ENCODE assay signal across 1 cellular context in the genomic region with DNA sequence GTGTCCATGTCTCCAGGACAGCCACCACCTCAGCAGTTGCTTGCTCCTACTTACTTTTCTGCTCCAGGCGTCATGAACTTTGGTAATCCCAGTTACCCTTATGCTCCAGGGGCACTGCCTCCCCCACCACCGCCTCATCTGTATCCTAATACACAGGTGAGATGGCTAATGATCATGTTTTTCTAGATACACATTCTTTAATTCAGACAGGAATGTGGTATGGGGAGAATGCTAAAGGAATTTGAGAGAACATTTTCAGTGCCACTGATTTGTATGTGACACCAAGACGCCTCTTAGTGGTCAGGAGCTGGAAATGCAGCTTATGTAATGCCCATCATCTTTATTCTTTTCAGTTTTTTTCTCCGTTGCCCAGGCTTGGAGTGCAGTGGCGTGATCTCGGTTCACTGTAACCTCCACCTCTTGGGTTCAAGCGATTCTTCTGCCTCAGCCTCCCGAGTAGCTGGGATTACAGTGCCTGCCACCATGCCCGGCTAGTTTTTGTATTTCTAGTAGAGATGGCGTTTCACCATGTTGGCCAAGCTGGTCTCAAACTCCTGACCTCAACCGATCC.
TF ChIP-seq lines count a peak whose summit lies in the region.

No MANE protein-coding gene starts in this region.

TF ChIP-seq in WTC11, 78 proteins besides CTCF, POLR2A, EP300 and RAD21 (continued from another document):
- TF ChIP-seq, protein P1, sequence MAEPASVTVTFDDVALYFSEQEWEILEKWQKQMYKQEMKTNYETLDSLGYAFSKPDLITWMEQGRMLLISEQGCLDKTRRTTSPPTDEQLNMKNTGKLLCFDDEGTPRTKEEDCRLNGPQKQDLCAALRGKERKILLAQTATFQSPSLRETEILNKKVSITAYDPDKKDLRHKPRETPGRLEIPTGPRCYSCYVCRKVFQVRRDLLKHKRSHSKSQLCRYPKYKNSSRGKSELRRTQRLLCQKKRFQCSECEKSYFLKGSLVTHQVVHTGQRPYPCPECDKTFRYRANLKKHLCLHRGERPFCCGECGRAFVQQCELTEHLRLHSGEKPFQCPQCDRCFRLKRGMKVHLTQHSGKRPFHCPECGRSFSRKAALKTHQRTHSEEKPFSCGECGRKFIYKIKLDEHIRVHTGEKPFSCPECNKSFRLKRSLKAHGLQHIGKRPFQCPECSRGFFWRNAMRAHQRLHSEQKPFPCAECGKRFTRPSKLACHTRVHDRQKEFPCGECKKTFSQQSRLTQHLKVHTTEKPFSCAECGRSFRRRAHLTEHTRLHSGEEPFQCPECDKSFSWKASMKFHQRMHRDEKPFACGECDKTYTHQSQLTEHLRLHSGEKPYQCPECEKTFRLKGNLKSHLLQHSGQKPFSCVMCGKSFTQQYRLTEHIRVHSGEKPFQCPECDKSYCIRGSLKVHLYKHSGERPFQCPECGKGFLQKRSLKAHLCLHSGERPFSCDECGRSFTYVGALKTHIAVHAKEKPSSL (CRISPR knock-in tag; conservative IDR thresholded peaks at IDR 0.05): no peak
- TF ChIP-seq, protein P2, sequence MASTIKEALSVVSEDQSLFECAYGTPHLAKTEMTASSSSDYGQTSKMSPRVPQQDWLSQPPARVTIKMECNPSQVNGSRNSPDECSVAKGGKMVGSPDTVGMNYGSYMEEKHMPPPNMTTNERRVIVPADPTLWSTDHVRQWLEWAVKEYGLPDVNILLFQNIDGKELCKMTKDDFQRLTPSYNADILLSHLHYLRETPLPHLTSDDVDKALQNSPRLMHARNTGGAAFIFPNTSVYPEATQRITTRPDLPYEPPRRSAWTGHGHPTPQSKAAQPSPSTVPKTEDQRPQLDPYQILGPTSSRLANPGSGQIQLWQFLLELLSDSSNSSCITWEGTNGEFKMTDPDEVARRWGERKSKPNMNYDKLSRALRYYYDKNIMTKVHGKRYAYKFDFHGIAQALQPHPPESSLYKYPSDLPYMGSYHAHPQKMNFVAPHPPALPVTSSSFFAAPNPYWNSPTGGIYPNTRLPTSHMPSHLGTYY (CRISPR knock-in tag; IDR thresholded peaks at IDR 0.05): no peak
- TF ChIP-seq, protein P3, sequence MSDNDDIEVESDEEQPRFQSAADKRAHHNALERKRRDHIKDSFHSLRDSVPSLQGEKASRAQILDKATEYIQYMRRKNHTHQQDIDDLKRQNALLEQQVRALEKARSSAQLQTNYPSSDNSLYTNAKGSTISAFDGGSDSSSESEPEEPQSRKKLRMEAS (CRISPR knock-in tag; IDR thresholded peaks at IDR 0.05): no peak
- TF ChIP-seq CREM (CRISPR knock-in tag; IDR thresholded peaks at IDR 0.05) (no peak), TEAD1 (CRISPR knock-in tag; IDR thresholded peaks at IDR 0.05) (no peak), NFATC4 (CRISPR knock-in tag; IDR thresholded peaks at IDR 0.05) (no peak), SMAD4 (CRISPR knock-in tag; IDR thresholded peaks at IDR 0.05) (no peak), ZNF263 (CRISPR knock-in tag; IDR thresholded peaks at IDR 0.05; ENCODE audit: low read depth) (no peak), ZNF232 (CRISPR knock-in tag; IDR thresholded peaks at IDR 0.05) (no peak), HMGA2 (CRISPR knock-in tag; IDR thresholded peaks at IDR 0.05) (no peak), JAZF1 (CRISPR knock-in tag; IDR thresholded peaks at IDR 0.05) (no peak)
- TF ChIP-seq, protein P4, sequence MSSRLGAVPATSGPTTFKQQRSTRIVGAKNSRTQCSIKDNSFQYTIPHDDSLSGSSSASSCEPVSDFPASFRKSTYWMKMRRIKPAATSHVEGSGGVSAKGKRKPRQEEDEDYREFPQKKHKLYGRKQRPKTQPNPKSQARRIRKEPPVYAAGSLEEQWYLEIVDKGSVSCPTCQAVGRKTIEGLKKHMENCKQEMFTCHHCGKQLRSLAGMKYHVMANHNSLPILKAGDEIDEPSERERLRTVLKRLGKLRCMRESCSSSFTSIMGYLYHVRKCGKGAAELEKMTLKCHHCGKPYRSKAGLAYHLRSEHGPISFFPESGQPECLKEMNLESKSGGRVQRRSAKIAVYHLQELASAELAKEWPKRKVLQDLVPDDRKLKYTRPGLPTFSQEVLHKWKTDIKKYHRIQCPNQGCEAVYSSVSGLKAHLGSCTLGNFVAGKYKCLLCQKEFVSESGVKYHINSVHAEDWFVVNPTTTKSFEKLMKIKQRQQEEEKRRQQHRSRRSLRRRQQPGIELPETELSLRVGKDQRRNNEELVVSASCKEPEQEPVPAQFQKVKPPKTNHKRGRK (CRISPR knock-in tag; IDR thresholded peaks at IDR 0.05; ENCODE audit: borderline replicate concordance): no peak
- TF ChIP-seq, protein P5, sequence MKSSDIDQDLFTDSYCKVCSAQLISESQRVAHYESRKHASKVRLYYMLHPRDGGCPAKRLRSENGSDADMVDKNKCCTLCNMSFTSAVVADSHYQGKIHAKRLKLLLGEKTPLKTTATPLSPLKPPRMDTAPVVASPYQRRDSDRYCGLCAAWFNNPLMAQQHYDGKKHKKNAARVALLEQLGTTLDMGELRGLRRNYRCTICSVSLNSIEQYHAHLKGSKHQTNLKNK (CRISPR knock-in tag; IDR thresholded peaks at IDR 0.05): no peak
- TF ChIP-seq, protein P6, sequence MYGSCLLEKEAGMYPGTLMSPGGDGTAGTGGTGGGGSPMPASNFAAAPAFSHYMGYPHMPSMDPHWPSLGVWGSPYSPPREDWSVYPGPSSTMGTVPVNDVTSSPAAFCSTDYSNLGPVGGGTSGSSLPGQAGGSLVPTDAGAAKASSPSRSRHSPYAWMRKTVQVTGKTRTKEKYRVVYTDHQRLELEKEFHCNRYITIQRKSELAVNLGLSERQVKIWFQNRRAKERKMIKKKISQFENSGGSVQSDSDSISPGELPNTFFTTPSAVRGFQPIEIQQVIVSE (CRISPR knock-in tag; IDR thresholded peaks at IDR 0.05; ENCODE audit: borderline replicate concordance): no peak
